Comparison of ENCODE assay signal across 1 cellular context in the genomic region with DNA sequence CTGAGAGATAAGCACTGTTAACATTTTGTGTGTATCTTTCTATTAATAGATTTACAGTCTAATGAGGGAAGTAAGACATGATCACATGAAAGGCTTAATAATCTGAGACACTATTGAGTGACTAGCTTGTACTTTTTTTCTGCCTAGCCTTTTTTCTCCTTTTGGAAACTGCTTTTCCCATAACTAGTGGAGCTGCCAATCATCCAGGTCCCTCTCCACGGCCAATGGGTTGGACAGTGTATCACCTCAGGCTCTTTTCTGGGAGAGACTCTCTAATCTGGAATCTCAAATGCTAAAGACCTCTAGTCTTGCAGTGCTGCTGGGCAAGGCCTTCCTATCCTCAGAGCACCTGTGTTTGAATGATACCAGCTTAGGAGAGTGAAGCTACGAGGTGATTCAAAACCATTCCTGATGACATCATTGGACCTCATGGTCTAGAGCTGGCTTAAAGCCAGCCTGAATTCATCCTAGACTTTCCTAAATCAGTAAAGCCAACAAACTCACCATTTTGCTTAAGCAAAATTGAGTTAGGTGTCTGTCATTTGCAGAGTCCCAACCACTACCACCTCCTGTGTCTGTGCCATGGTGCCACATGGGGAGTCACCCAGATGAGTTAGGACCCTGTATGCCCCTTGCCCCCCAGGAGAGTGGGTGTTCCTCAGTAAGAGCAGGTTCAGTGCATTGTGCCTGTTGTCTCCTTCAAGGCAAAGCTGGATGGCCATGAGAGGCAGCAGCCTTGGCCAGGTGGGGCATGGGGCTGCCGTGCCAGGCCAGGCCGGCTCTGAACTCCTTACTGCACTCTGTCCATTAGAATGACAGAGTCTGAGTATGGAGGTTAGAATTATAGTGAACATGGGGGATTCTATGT.
TF ChIP-seq lines count a peak whose summit lies in the region.

No MANE protein-coding gene starts in this region.

TF ChIP-seq in K562, 482 proteins besides CTCF, POLR2A, EP300 and RAD21 (continues in another document):
- TF ChIP-seq PCBP2 (IDR thresholded peaks at IDR 0.05; ENCODE audit: low read depth, low read length, poor library complexity, severe bottlenecking) = no peak
- TF ChIP-seq, protein P1, sequence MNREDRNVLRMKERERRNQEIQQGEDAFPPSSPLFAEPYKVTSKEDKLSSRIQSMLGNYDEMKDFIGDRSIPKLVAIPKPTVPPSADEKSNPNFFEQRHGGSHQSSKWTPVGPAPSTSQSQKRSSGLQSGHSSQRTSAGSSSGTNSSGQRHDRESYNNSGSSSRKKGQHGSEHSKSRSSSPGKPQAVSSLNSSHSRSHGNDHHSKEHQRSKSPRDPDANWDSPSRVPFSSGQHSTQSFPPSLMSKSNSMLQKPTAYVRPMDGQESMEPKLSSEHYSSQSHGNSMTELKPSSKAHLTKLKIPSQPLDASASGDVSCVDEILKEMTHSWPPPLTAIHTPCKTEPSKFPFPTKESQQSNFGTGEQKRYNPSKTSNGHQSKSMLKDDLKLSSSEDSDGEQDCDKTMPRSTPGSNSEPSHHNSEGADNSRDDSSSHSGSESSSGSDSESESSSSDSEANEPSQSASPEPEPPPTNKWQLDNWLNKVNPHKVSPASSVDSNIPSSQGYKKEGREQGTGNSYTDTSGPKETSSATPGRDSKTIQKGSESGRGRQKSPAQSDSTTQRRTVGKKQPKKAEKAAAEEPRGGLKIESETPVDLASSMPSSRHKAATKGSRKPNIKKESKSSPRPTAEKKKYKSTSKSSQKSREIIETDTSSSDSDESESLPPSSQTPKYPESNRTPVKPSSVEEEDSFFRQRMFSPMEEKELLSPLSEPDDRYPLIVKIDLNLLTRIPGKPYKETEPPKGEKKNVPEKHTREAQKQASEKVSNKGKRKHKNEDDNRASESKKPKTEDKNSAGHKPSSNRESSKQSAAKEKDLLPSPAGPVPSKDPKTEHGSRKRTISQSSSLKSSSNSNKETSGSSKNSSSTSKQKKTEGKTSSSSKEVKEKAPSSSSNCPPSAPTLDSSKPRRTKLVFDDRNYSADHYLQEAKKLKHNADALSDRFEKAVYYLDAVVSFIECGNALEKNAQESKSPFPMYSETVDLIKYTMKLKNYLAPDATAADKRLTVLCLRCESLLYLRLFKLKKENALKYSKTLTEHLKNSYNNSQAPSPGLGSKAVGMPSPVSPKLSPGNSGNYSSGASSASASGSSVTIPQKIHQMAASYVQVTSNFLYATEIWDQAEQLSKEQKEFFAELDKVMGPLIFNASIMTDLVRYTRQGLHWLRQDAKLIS (CRISPR knock-in tag; IDR thresholded peaks at IDR 0.05) = no peak
- TF ChIP-seq ZNF165 (CRISPR knock-in tag; IDR thresholded peaks at IDR 0.05; ENCODE audit: borderline replicate concordance) = no peak
- TF ChIP-seq, protein P2, sequence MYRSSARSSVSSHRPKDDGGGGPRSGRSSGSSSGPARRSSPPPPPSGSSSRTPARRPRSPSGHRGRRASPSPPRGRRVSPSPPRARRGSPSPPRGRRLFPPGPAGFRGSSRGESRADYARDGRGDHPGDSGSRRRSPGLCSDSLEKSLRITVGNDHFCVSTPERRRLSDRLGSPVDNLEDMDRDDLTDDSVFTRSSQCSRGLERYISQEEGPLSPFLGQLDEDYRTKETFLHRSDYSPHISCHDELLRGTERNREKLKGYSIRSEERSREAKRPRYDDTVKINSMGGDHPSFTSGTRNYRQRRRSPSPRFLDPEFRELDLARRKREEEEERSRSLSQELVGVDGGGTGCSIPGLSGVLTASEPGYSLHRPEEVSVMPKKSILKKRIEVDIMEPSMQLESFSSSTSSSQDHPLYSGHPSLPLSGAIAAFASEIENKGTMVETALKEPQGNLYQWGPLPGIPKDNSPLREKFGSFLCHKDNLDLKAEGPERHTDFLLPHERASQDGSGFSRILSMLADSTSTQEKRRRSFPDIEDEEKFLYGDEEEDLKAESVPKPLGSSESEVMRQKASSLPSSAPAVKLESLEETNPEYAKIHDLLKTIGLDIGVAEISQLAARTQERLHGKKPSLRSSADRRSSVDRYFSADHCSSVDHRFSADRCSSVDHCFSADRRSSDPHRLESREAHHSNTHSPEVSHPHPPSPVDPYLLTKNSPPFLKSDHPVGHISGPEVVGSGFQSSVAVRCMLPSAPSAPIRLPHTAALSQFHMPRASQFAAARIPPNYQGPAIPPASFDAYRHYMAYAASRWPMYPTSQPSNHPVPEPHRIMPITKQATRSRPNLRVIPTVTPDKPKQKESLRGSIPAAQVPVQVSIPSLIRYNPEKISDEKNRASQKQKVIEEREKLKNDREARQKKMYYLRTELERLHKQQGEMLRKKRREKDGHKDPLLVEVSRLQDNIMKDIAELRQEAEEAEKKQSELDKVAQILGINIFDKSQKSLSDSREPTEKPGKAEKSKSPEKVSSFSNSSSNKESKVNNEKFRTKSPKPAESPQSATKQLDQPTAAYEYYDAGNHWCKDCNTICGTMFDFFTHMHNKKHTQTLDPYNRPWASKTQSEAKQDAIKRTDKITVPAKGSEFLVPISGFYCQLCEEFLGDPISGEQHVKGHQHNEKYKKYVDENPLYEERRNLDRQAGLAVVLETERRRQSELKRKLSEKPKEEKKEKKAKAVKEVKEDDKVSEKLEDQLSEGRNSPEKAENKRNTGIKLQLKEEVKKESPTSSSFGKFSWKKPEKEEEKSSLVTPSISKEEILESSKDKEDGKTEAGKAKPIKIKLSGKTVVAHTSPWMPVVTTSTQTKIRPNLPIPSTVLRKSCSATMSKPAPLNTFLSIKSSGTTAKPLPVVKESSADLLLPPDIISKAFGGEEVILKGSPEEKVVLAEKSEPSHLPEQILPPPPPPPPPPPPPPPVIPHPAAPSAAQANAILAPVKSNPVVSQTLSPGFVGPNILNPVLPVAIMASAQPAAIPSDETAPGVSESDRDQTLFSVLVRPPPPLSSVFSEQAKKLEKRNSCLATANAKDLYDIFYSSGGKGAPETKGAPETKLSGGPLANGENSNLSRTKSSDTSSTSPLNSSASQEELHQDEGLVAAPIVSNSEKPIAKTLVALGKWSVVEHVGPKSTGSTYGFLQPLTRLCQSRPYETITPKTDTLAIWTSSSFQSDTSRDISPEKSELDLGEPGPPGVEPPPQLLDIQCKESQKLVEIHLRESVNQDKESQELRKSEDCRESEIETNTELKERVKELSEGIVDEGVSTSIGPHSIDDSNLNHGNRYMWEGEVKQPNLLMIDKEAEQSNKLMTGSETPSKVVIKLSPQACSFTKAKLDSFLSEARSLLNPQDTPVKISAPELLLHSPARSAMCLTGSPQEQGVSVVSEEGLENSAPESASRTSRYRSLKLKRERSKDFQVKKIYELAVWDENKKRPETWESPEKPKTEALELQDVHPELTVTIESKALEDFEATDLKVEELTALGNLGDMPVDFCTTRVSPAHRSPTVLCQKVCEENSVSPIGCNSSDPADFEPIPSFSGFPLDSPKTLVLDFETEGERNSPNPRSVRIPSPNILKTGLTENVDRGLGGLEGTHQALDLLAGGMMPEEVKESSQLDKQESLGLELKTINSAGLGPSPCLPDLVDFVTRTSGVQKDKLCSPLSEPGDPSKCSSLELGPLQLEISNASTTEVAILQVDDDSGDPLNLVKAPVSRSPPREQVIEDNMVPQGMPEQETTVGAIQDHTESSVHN (IDR thresholded peaks at IDR 0.05; ENCODE audit: borderline replicate concordance in 1 of 2, low read depth in 1 of 2) = no peak
- no peak for TF ChIP-seq RBM25 (IDR thresholded peaks at IDR 0.05; ENCODE audit: low read depth, low read length, severe bottlenecking)
- TF ChIP-seq DPF2 (IDR thresholded peaks at IDR 0.05) = no peak
- no peak for TF ChIP-seq DLX4 (CRISPR knock-in tag; IDR thresholded peaks at IDR 0.05)
- TF ChIP-seq CBX2 (IDR thresholded peaks at IDR 0.05; ENCODE audit: insufficient read depth, low read length, poor library complexity, severe bottlenecking) = no peak
- TF ChIP-seq ATF7 (IDR thresholded peaks at IDR 0.05) = peak; percentile 66
- TF ChIP-seq DACH1 (IDR thresholded peaks at IDR 0.05; ENCODE audit: partially characterized antibody) = no peak
- no peak for TF ChIP-seq PHF20 (IDR thresholded peaks at IDR 0.05; ENCODE audit: partially characterized antibody)
- TF ChIP-seq ZNF41 (CRISPR knock-in tag; conservative IDR thresholded peaks at IDR 0.05) = no peak
- no peak for TF ChIP-seq MAFK (IDR thresholded peaks at IDR 0.05; ENCODE audit: low read length)
- TF ChIP-seq, protein P3, sequence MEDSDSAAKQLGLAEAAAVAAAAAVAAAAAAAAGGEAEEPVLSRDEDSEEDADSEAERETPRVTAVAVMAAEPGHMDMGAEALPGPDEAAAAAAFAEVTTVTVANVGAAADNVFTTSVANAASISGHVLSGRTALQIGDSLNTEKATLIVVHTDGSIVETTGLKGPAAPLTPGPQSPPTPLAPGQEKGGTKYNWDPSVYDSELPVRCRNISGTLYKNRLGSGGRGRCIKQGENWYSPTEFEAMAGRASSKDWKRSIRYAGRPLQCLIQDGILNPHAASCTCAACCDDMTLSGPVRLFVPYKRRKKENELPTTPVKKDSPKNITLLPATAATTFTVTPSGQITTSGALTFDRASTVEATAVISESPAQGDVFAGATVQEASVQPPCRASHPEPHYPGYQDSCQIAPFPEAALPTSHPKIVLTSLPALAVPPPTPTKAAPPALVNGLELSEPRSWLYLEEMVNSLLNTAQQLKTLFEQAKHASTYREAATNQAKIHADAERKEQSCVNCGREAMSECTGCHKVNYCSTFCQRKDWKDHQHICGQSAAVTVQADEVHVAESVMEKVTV (CRISPR knock-in tag; IDR thresholded peaks at IDR 0.05) = no peak
- TF ChIP-seq ATF3 (IDR thresholded peaks at IDR 0.05) = peak; percentile 70
- no peak for TF ChIP-seq ATF3 (CRISPR knock-in tag; conservative IDR thresholded peaks at IDR 0.05)
- TF ChIP-seq, protein P4, sequence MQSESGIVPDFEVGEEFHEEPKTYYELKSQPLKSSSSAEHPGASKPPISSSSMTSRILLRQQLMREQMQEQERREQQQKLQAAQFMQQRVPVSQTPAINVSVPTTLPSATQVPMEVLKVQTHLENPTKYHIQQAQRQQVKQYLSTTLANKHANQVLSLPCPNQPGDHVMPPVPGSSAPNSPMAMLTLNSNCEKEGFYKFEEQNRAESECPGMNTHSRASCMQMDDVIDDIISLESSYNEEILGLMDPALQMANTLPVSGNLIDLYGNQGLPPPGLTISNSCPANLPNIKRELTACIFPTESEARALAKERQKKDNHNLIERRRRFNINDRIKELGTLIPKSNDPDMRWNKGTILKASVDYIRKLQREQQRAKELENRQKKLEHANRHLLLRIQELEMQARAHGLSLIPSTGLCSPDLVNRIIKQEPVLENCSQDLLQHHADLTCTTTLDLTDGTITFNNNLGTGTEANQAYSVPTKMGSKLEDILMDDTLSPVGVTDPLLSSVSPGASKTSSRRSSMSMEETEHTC (IDR thresholded peaks at IDR 0.05) = no peak
- no peak for TF ChIP-seq ZNF239 (CRISPR knock-in tag; IDR thresholded peaks at IDR 0.05)
- TF ChIP-seq KDM1A (IDR thresholded peaks at IDR 0.05) = no peak
- no peak for TF ChIP-seq XRCC5 (IDR thresholded peaks at IDR 0.05; ENCODE audit: low read depth, low read length)
- TF ChIP-seq NR2C2 (CRISPR knock-in tag; IDR thresholded peaks at IDR 0.05) = no peak
- no peak for TF ChIP-seq NR2C2 (tag; IDR thresholded peaks at IDR 0.05)
- TF ChIP-seq RAD51 (IDR thresholded peaks at IDR 0.05; ENCODE audit: borderline replicate concordance, low read depth) = no peak
- TF ChIP-seq PKNOX1 (IDR thresholded peaks at IDR 0.05) = peak; percentile 80
- no peak for TF ChIP-seq MTA2 (IDR thresholded peaks at IDR 0.05; ENCODE audit: low read depth)
- no peak for TF ChIP-seq RFX1 (IDR thresholded peaks at IDR 0.05)
- TF ChIP-seq, protein P5, sequence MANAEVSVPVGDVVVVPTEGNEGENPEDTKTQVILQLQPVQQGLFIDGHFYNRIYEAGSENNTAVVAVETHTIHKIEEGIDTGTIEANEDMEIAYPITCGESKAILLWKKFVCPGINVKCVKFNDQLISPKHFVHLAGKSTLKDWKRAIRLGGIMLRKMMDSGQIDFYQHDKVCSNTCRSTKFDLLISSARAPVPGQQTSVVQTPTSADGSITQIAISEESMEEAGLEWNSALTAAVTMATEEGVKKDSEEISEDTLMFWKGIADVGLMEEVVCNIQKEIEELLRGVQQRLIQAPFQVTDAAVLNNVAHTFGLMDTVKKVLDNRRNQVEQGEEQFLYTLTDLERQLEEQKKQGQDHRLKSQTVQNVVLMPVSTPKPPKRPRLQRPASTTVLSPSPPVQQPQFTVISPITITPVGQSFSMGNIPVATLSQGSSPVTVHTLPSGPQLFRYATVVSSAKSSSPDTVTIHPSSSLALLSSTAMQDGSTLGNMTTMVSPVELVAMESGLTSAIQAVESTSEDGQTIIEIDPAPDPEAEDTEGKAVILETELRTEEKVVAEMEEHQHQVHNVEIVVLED (CRISPR knock-in tag; IDR thresholded peaks at IDR 0.05) = no peak
- no peak for TF ChIP-seq ZNF717 (CRISPR knock-in tag; IDR thresholded peaks at IDR 0.05)
- TF ChIP-seq POLR3A (IDR thresholded peaks at IDR 0.05; ENCODE audit: borderline replicate concordance, extremely low read depth, insufficient read depth, insufficient read length) = no peak
- peak; percentile 46 for TF ChIP-seq NFIC (IDR thresholded peaks at IDR 0.05)
- TF ChIP-seq, protein P6, sequence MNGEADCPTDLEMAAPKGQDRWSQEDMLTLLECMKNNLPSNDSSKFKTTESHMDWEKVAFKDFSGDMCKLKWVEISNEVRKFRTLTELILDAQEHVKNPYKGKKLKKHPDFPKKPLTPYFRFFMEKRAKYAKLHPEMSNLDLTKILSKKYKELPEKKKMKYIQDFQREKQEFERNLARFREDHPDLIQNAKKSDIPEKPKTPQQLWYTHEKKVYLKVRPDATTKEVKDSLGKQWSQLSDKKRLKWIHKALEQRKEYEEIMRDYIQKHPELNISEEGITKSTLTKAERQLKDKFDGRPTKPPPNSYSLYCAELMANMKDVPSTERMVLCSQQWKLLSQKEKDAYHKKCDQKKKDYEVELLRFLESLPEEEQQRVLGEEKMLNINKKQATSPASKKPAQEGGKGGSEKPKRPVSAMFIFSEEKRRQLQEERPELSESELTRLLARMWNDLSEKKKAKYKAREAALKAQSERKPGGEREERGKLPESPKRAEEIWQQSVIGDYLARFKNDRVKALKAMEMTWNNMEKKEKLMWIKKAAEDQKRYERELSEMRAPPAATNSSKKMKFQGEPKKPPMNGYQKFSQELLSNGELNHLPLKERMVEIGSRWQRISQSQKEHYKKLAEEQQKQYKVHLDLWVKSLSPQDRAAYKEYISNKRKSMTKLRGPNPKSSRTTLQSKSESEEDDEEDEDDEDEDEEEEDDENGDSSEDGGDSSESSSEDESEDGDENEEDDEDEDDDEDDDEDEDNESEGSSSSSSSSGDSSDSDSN (IDR thresholded peaks at IDR 0.05; ENCODE audit: borderline replicate concordance in 1 of 2, low read depth in 2 of 2, low read length in 2 of 2) = no peak
